Comparison of ENCODE assay signal across 8 cellular contexts in genomic region chr1:87325982-87326738, GRCh38. TPM values are rescaled to one million over a fixed set of nuclear protein-coding genes. Genes with fewer than 3 reads are reported as not detected.
DNase-seq lines count a peak whose midpoint lies in the region; ATAC-seq, FAIRE-seq and TF ChIP-seq lines count a peak whose summit lies in the region.

No MANE protein-coding gene starts in this region.

- TF ChIP-seq EP300 in H1 (IDR thresholded peaks at IDR 0.05; ENCODE audit: borderline replicate concordance in 1 of 2, low read depth in 2 of 2, low read length in 2 of 2) = no peak

- H3K23ac ChIP-seq in H1 (ENCODE audit: insufficient read length) = no peak overlapping the region

- peaks cover 0 to 6% (median 4%) of the 10 kb centered on the region in 4 experiments; a peak in 3 of 7 replicates for H3K4me1 ChIP-seq in H1 (replicated peaks in 1 of 4; ENCODE audit: control insufficient read depth in 3 of 4, insufficient read depth in 4 of 4, low read length in 3 of 4)

- H3K4me1 Mint-ChIP-seq in nephron = peaks cover 20% of the 10 kb centered on the region

- H4K8ac ChIP-seq in H1 (ENCODE audit: extremely low read depth, insufficient read depth, low read length) = no peak overlapping the region

- H3K27me3 Mint-ChIP-seq in nephron (ENCODE audit: low read depth) = no peaks in the 10 kb centered on the region

- no peak overlapping the region for H3K9ac ChIP-seq in H1 (replicated peaks in 1 of 4; ENCODE audit: extremely low read depth in 1 of 4, low read depth in 3 of 4, low read length in 3 of 4)

- peaks cover 5% of the 10 kb centered on the region for H3K23me2 ChIP-seq in H1 (ENCODE audit: low read depth, low read length)

- H2BK20ac ChIP-seq in H1 (ENCODE audit: low read length) = no peak overlapping the region

- H2BK15ac ChIP-seq in H1 (ENCODE audit: low read length) = no peak overlapping the region

- H3K18ac ChIP-seq in H1 (ENCODE audit: extremely low read depth, low read length) = no peak overlapping the region

- in situ Hi-C loops in G401 (cut with HindIII; ENCODE audit: low sequenced_read_pairs) = no loop called here

- no peaks in the 10 kb centered on the region for H4K20me1 ChIP-seq in H1 (replicated peaks in 1 of 2; ENCODE audit: control insufficient read depth in 1 of 2, insufficient read depth in 2 of 2, low read length in 2 of 2)

- no peak overlapping the region for H3K27ac ChIP-seq in H1 (ENCODE audit: low read depth, low read length)

- no peaks in the 10 kb centered on the region for H3K36me3 ChIP-seq in H1 (ENCODE audit: control insufficient read depth in 2 of 4, insufficient read depth in 4 of 4, low read length in 3 of 4)

- no peak overlapping the region for H2BK12ac ChIP-seq in H1 (ENCODE audit: low read depth, low read length)

- H3K14ac ChIP-seq in H1 (ENCODE audit: insufficient read length) = no peak overlapping the region

- H3K9me3 Mint-ChIP-seq in nephron = no peaks in the 10 kb centered on the region

- peak overlapping the region; percentile 91 for H2AFZ ChIP-seq in H1 (ENCODE audit: low read length)

- H3K79me1 ChIP-seq in H1 (ENCODE audit: low read depth, low read length) = no peaks in the 10 kb centered on the region

- H3K27me3 ChIP-seq in H1 (replicated peaks in 1 of 4; ENCODE audit: control insufficient read depth in 3 of 4, extremely low read depth in 1 of 4, insufficient read depth in 3 of 4, low read length in 3 of 4) = no peaks in the 10 kb centered on the region

- H3K56ac ChIP-seq in H1 (replicated peaks; ENCODE audit: insufficient read length, low read depth, low read length) = no peak overlapping the region

- no peak overlapping the region for H2BK5ac ChIP-seq in H1 (ENCODE audit: low read depth, low read length)

- no peak overlapping the region for H3K4me3 ChIP-seq in H1 (ENCODE audit: extremely low read depth in 1 of 4, insufficient read depth in 2 of 4, low read depth in 3 of 4, low read length in 4 of 4)

- POLR2A ChIA-PET in H1 (lab: Charles Lee; ENCODE audit: partially characterized antibody) = interaction anchor here (3.2 to 13.4 kb wide), 2 partner anchors 9 to 20 kb away, joined by 17 to 184 read pairs; no protein-coding TSS in a partner anchor

- WGBS in H1 (ENCODE audit: extremely low coverage in 1 of 2, insufficient coverage in 1 of 2, insufficient read length in 1 of 2, insufficient replicate concordance in 2 of 2, low coverage in 1 of 2, low lambda C conversion rate in 2 of 2, missing lambda C conversion rate in 1 of 2), 2 experiments = 45% methylated on average over 10 of the region's 10 CpGs; no CpG with 5 or more reads in 1 of the 2 experiments

- H3K4me3 Mint-ChIP-seq in nephron = peak overlapping the region; percentile 68 to 79 (median 73)

- H3K36me3 Mint-ChIP-seq in nephron (ENCODE audit: low read depth) = no peaks in the 10 kb centered on the region

- CTCF ChIA-PET in H1 (lab: Charles Lee; ENCODE audit: partially characterized antibody) = interaction anchor here (0.7 to 5.7 kb wide), 41 partner anchors 9 to 1069 kb away, joined by 3 to 29 read pairs (median 4); no protein-coding TSS in a partner anchor

- H4K5ac ChIP-seq in H1 (ENCODE audit: insufficient read length, low read depth, low read length) = no peak overlapping the region

- H3K9me3 ChIP-seq in H1 (ENCODE audit: insufficient read depth in 2 of 2, low read depth in 1 of 2, low read length in 1 of 2) = no peaks in the 10 kb centered on the region

- peak overlapping the region; percentile 13 for H2BK120ac ChIP-seq in H1 (replicated peaks; ENCODE audit: low read depth, low read length)

- TF ChIP-seq CTCF in H1 (IDR thresholded peaks at IDR 0.05; ENCODE audit: control extremely low read depth in 1 of 3, insufficient read depth in 1 of 3, low read depth in 1 of 3, low read length in 3 of 3) (peak in 2 of 3 experiments; percentile 54 to 79; a peak in 2 of 4 replicates), nephron (IDR thresholded peaks at IDR 0.05; ENCODE audit: unreplicated experiment in 3 of 3) (peak; percentile 75 to 80 (median 78))

- ATAC-seq in GM21717 (IDR thresholded peaks at IDR 0.05; ENCODE audit: unreplicated experiment) = no peak
- no peak for ATAC-seq in esophagus mucosa

- H3K79me2 ChIP-seq in H1 (ENCODE audit: control insufficient read depth in 1 of 2, insufficient read depth in 2 of 2, low read length in 2 of 2) = peaks cover 0 to 14% of the 10 kb centered on the region in 2 experiments; a peak in 2 of 4 replicates

- H4K91ac ChIP-seq in H1 (replicated peaks; ENCODE audit: insufficient read length, low read length) = no peak overlapping the region

- H3K4ac ChIP-seq in H1 (replicated peaks; ENCODE audit: insufficient read length, low read depth, low read length) = no peak overlapping the region

- TF ChIP-seq RAD21 in H1 (IDR thresholded peaks at IDR 0.05 in 1 of 2, conservative IDR thresholded peaks at IDR 0.05 in 1 of 2; ENCODE audit: low read depth in 2 of 2, low read length in 2 of 2) = peak; percentile 61 to 69

- no peak overlapping the region for H2AK5ac ChIP-seq in H1 (ENCODE audit: low read depth, low read length)

- no peak overlapping the region for H3K4me2 ChIP-seq in H1 (ENCODE audit: insufficient read depth in 1 of 2, low read depth in 2 of 2, low read length in 2 of 2)

- TF ChIP-seq POLR2A in H1 (IDR thresholded peaks at IDR 0.05; ENCODE audit: control extremely low read depth in 1 of 2, low read depth in 2 of 2, low read length in 2 of 2) = no peak

- peak; percentile 66 for FAIRE-seq in A204.1 (lab: Jason Lieb, UNC)
- peak; percentile 69 for FAIRE-seq in H1 (lab: Jason Lieb, UNC)

- peak overlapping the region; percentile 27 to 75 (median 66) for H3K27ac Mint-ChIP-seq in nephron

- DNase-seq in G401 (ENCODE audit: low spot score) (peak; percentile 86), NCI-H1417 (lab: John Stamatoyannopoulos, UW) (peak; percentile 70 to 87 (median 77)), T-helper 9 cell (peak; percentile 16), H1 (ENCODE audit: low read depth in 1 of 2, low spot score in 2 of 2) (peak in 1 of 2 experiments; percentile 55)

TF ChIP-seq in H1, 55 proteins besides CTCF, POLR2A, EP300 and RAD21:
- TF ChIP-seq RFX5 (IDR thresholded peaks at IDR 0.05; ENCODE audit: borderline replicate concordance, low read depth, low read length) (no peak), CHD1 (IDR thresholded peaks at IDR 0.05; ENCODE audit: low read depth, low read length) (no peak), TEAD4 (IDR thresholded peaks at IDR 0.05; ENCODE audit: low read depth, low read length) (peak; percentile 71), KDM1A (IDR thresholded peaks at IDR 0.05; ENCODE audit: borderline replicate concordance, low read length) (no peak), TBP (IDR thresholded peaks at IDR 0.05; ENCODE audit: low read depth, low read length) (no peak), MAFK (IDR thresholded peaks at IDR 0.05; ENCODE audit: low read depth, low read length) (no peak), CHD2 (IDR thresholded peaks at IDR 0.05; ENCODE audit: low read length) (no peak)

RNA-seq across cellular contexts. Expression of gene LMO4, which starts 2.5 kb away (rescaled TPM):
- total RNA-seq in G401 (2014; rRNA removed; shearing (Covaris generic)) = 0.24 and 1.7 TPM in 2 replicates
- 65.6 and 71.7 TPM in 2 replicates for total RNA-seq in H1 (2021; fragmentation: NEBNext Ultra II Directional; extraction: Animal tissue kit (Norgen Biotek cat#: 25700))
- polyA plus RNA-seq in H1 (2011; rRNA removed) = 77.6 and 98.7 TPM in 2 replicates
- 84.3 TPM for polyA plus RNA-seq in H1 (2011; cell fraction: cytosol; rRNA removed)
- 79.1 TPM for polyA plus RNA-seq in H1 (2011; cell fraction: nucleus; rRNA removed)
- 61.4 to 75.2 TPM (median 67.8 TPM) in 4 replicates for polyA plus RNA-seq in H1 (2012, experiment 1 of 2)
- 77.0 TPM for polyA plus RNA-seq in H1 (2012, experiment 2 of 2)
- polyA plus RNA-seq in H1 (2013, experiment 1 of 2) = 61.1 TPM
- polyA plus RNA-seq in H1 (2013, experiment 2 of 2) = 65.8 TPM
- 56.3 and 60.4 TPM in 2 replicates for polyA minus RNA-seq in H1 (2011; rRNA and poly(A)+ RNA removed)
- polyA minus RNA-seq in H1 (2011; cell fraction: cytosol; rRNA and poly(A)+ RNA removed) = 35.3 TPM
- 35.5 TPM for polyA minus RNA-seq in H1 (2011; cell fraction: nucleus; rRNA and poly(A)+ RNA removed)
- total RNA-seq in esophagus mucosa = 48.2 TPM

Comparison
In these comparisons a context has a peak if more than half of its experiments do, and no peak if none do; other contexts are left out.
1. RNA of gene LMO4, which starts 2.5 kb away (total RNA-seq): 65.6 to 71.7 TPM in H1 and 48.2 TPM in esophagus mucosa (single experiment); 0.24 to 1.7 TPM in G401; every median in the first group is over 10 times any median in the second.